In genomic region chr5:37836173-37837100, GRCh38 we compare ENCODE assay signal across 8 cellular contexts. TPM values are rescaled to one million over a fixed set of nuclear protein-coding genes. Genes with fewer than 3 reads are reported as not detected.
A peak's percentile ranks its signal among the peaks of the same experiment; 100 is the strongest.
DNase-seq lines count a peak whose midpoint lies in the region; ATAC-seq and TF ChIP-seq lines count a peak whose summit lies in the region.

No MANE protein-coding gene starts in this region.

- WGBS in HUES64 = 3% methylated on average over 62 of the region's 62 CpGs

- H3K27me3 Mint-ChIP-seq in effector memory CD8-positive, alpha-beta T cell = peaks cover 82 to 91% of the 10 kb centered on the region in 2 donors
- H3K27me3 Mint-ChIP-seq in CD4-positive, alpha-beta T cell = peaks cover 86% of the 10 kb centered on the region

- H3K4me3 ChIP-seq in AG04450 (ENCODE audit: low read depth, low read length) (peak overlapping the region; percentile 74), HUES64 (ENCODE audit: low read length) (peak overlapping the region; percentile 49), muscle layer of duodenum (ENCODE audit: low read depth in 1 of 2, low read length in 2 of 2) (peak overlapping the region; percentile 71 to 78)

- POLR2A ChIA-PET in AG04450 (lab: Yijun Ruan, JAX) = interaction anchor here (0.6 to 1.0 kb wide), 3 partner anchors 34 to 168 kb away, joined by 3 read pairs; no protein-coding TSS in a partner anchor
- POLR2A ChIA-PET in RWPE1 (lab: Yijun Ruan, JAX; ENCODE audit: low non-redundant PET) = no interaction called here
- POLR2A ChIA-PET in CD4-positive, alpha-beta T cell (lab: Charles Lee) = no interaction called here

- H3K27ac ChIP-seq in AG04450 (ENCODE audit: low read depth, low read length) (peak overlapping the region; percentile 70), HUES64 (ENCODE audit: low read depth, low read length) (no peak overlapping the region), muscle layer of duodenum (ENCODE audit: low read length) (peak overlapping the region; percentile 29), RWPE1 (no peak overlapping the region)
- no peak overlapping the region for H3K27ac ChIP-seq in CD4-positive, alpha-beta T cell (ENCODE audit: low read depth, low read length)

- intact Hi-C loops in CD4-positive, alpha-beta T cell (cut with DNase I, micrococcal nuclease) = loop anchor here in 1 of 2 experiments (5.0 kb wide), 1 partner anchor 356 kb away; no protein-coding TSS in a partner anchor

- H3K4me3 Mint-ChIP-seq in effector memory CD8-positive, alpha-beta T cell = peak overlapping the region; percentile 4 to 45
- H3K4me3 Mint-ChIP-seq in CD4-positive, alpha-beta T cell = no peak overlapping the region

- peaks cover 10 to 22% of the 10 kb centered on the region in 2 donors for H3K4me1 Mint-ChIP-seq in effector memory CD8-positive, alpha-beta T cell (ENCODE audit: low read depth in 2 of 2)
- H3K4me1 Mint-ChIP-seq in CD4-positive, alpha-beta T cell (ENCODE audit: low read depth) = peaks cover 26% of the 10 kb centered on the region

- peaks cover 3% of the 10 kb centered on the region for H3K36me3 Mint-ChIP-seq in effector memory CD8-positive, alpha-beta T cell (ENCODE audit: insufficient read depth)
- H3K36me3 Mint-ChIP-seq in CD4-positive, alpha-beta T cell (ENCODE audit: low read depth) = no peaks in the 10 kb centered on the region

- 0 out of 2 replicates have a peak overlapping the region, but pooled peaks have one; percentile 12 for H3K9ac ChIP-seq in HUES64 (ENCODE audit: low read depth, low read length)

- H3K9me3 ChIP-seq in AG04450 (ENCODE audit: control insufficient read depth, insufficient read depth, low read length) (no peaks in the 10 kb centered on the region; the same call in 1 of the 2 replicates), HUES64 (ENCODE audit: insufficient read depth, low read depth, low read length) (no peaks in the 10 kb centered on the region), muscle layer of duodenum (ENCODE audit: control insufficient read depth in 1 of 2, low read length in 2 of 2) (no peaks in the 10 kb centered on the region)
- H3K9me3 ChIP-seq in CD4-positive, alpha-beta T cell (ENCODE audit: control insufficient read depth, low read length) = no peaks in the 10 kb centered on the region

- no peak for ATAC-seq in effector memory CD8-positive, alpha-beta T cell (replicated peaks)
- no peak for ATAC-seq in GM21381 (IDR thresholded peaks at IDR 0.05; ENCODE audit: unreplicated experiment)
- ATAC-seq in CD4-positive, alpha-beta T cell (ENCODE audit: poor library complexity) = no peak

- no peak overlapping the region for H3K27ac Mint-ChIP-seq in effector memory CD8-positive, alpha-beta T cell
- H3K27ac Mint-ChIP-seq in CD4-positive, alpha-beta T cell = no peak overlapping the region

- H3K36me3 ChIP-seq in HUES64 (ENCODE audit: insufficient read depth, low read length) = no peaks in the 10 kb centered on the region
- H3K36me3 ChIP-seq in muscle layer of duodenum (ENCODE audit: control insufficient read depth in 1 of 2, insufficient read depth in 2 of 2, low read length in 2 of 2) = no peaks in the 10 kb centered on the region

- CTCF ChIA-PET in AG04450 (lab: Charles Lee) (interaction anchor here (0.5 to 1.7 kb wide), 20 partner anchors 8 to 528 kb away, joined by 3 to 42 read pairs (median 4); no protein-coding TSS in a partner anchor), RWPE1 (lab: Yijun Ruan, JAX) (interaction anchor here (0.5 to 1.3 kb wide), 17 partner anchors 11 to 806 kb away, joined by 3 to 10 read pairs (median 3); no protein-coding TSS in a partner anchor)
- CTCF ChIA-PET in CD4-positive, alpha-beta T cell (lab: Charles Lee) = no interaction called here

- no peaks in the 10 kb centered on the region for H3K9me3 Mint-ChIP-seq in effector memory CD8-positive, alpha-beta T cell
- no peaks in the 10 kb centered on the region for H3K9me3 Mint-ChIP-seq in CD4-positive, alpha-beta T cell

- no peak for DNase-seq in AG04450 (ENCODE audit: low read depth, low spot score)
- no peak for DNase-seq in effector memory CD8-positive, alpha-beta T cell
- DNase-seq in RWPE1 (ENCODE audit: low spot score) = no peak
- DNase-seq in SW 1271 (lab: John Stamatoyannopoulos, UW) = no peak
- DNase-seq in CD4-positive, alpha-beta T cell = no peak

- peak; percentile 21; the same call in 1 of the 2 replicates for TF ChIP-seq CTCF in AG04450 (IDR thresholded peaks at IDR 0.05; ENCODE audit: low read depth, low read length)
- TF ChIP-seq CTCF in RWPE1 (conservative IDR thresholded peaks at IDR 0.05; ENCODE audit: low read depth) = no peak
- TF ChIP-seq CTCF in CD4-positive, alpha-beta T cell (IDR thresholded peaks at IDR 0.05) = no peak

- H3K4me1 ChIP-seq in HUES64 (ENCODE audit: insufficient read depth, low read length) (peaks cover 37% of the 10 kb centered on the region), muscle layer of duodenum (ENCODE audit: control insufficient read depth in 1 of 2, insufficient read depth in 2 of 2, low read length in 2 of 2) (peaks cover 0 to 37% of the 10 kb centered on the region in 2 donors)

- H3K27me3 ChIP-seq in AG04450 (ENCODE audit: control insufficient read depth, insufficient read depth, low read length) (peaks cover 3% of the 10 kb centered on the region), HUES64 (ENCODE audit: insufficient read depth, low read length) (peaks cover 100% of the 10 kb centered on the region), muscle layer of duodenum (ENCODE audit: low read depth, low read length) (peaks cover 50% of the 10 kb centered on the region)
- peaks cover 94% of the 10 kb centered on the region for H3K27me3 ChIP-seq in CD4-positive, alpha-beta T cell (ENCODE audit: control insufficient read depth, insufficient read depth, low read length)

RNA-seq across cellular contexts. Expression of gene GDNF, which starts 3.4 kb away (rescaled TPM):
- polyA plus RNA-seq in AG04450 (2011; rRNA removed) = 2.2 and 2.8 TPM in 2 replicates
- polyA minus RNA-seq in AG04450 (2011; rRNA and poly(A)+ RNA removed) = 2.8 and 2.9 TPM in 2 replicates
- 0.80 TPM for polyA plus RNA-seq in HUES64 (2013, experiment 1 of 2)
- 1.2 TPM for polyA plus RNA-seq in HUES64 (2013, experiment 2 of 2)
- total RNA-seq in CD4-positive, alpha-beta T cell = not detected

Comparison
In these comparisons a context has a peak if more than half of its experiments do, and no peak if none do; other contexts are left out.
1. H3K27ac ChIP-seq: peak in AG04450 (single experiment) and muscle layer of duodenum (single experiment); none in HUES64 (single experiment), RWPE1 (single experiment) and CD4-positive, alpha-beta T cell (single experiment).
2. Peak in every context shown above with its lines, with median percentiles within 50 percentile points of each other: H3K4me3 ChIP-seq.